Comparison of ENCODE assay signal across 8 cellular contexts in the genomic region with DNA sequence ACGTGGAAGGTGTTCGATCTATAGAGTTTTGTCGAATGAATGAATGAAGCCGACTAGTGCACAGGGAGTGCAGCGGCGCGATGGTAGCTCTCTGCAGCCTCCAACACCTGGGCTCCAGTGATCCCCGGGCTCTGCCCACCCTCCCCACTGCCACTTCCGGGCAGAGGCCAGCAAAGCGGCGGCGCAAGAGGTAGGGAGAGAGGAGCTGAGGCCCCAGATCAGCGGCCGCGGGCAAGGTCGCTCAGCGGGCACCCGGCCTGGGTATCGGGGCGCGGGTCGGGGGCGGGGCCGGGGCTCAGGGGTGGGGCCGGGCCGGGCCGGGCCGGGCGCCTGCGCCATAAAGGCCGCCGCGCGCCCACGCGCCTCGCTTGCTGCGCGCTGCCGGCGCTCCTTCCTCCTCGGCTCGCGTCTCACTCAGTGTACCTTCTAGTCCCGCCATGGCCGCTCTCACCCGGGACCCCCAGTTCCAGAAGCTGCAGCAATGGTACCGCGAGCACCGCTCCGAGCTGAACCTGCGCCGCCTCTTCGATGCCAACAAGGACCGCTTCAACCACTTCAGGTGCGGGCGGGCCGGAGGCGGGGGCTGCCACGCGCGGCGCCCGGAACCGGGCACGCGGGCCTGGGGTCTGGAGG. TPM values are rescaled to one million over a fixed set of nuclear protein-coding genes. Genes with fewer than 3 reads are reported as not detected.
DNase-seq lines count a peak whose midpoint lies in the region; ATAC-seq and TF ChIP-seq lines count a peak whose summit lies in the region.

A gene (plus strand): TSS at position 367 of the 633 bp plus-strand sequence. CDS start 71 bp downstream, at position 438.

- in situ Hi-C loops in ACHN (cut with HindIII; ENCODE audit: low pct_ligation_motif_present, low pct_unique_long_range_greater_than_20kb, low sequenced_read_pairs): no loop called here

- TF ChIP-seq CTCF in liver (IDR thresholded peaks at IDR 0.05; ENCODE audit: low read depth, low read length, missing input control): no peak

- TF ChIP-seq RAD21 in liver (IDR thresholded peaks at IDR 0.05): no peak

- peak within 1 kb of the TSS; percentile 73 to 81 for H3K27ac ChIP-seq in liver (ENCODE audit: low read depth in 1 of 2, low read length in 2 of 2)

- H3K36me3 ChIP-seq in liver (ENCODE audit: control insufficient read depth in 4 of 4, insufficient read depth in 3 of 4, low read depth in 1 of 4, low read length in 3 of 4): peaks cover 2 to 13% (median 9%) of the 10 kb centered on the region in 4 donors

- no peaks in the 10 kb centered on the region for H3K27me3 ChIP-seq in liver (ENCODE audit: control insufficient read depth in 4 of 4, insufficient read depth in 4 of 4, low read length in 3 of 4)

- DNase-seq in ACHN: peak; percentile 55
- peak; percentile 87 for DNase-seq in NCI-H69 (lab: John Stamatoyannopoulos, UW)
- peak; percentile 56 to 58 for DNase-seq in activated CD4-positive, alpha-beta T cell treated with anti-CD3 and anti-CD28 coated beads, Interleukin-2, amount 50 U/mL, for 24 hours (ENCODE audit: low read depth in 1 of 2, low spot score in 1 of 2)
- peak; percentile 57 for DNase-seq in dermis blood vessel endothelial cell
- DNase-seq in stimulated activated CD4-positive, alpha-beta T cell treated with anti-CD3 and anti-CD28 coated beads, Interleukin-2, amount 100 ng/mL, for 48 hours: peak; percentile 61 to 74

- WGBS in liver: under 1% methylated on average over 67 of the region's 67 CpGs

- ATAC-seq in GM19023 (IDR thresholded peaks at IDR 0.05; ENCODE audit: unreplicated experiment) (peak; percentile 74), HG03196 (IDR thresholded peaks at IDR 0.05; ENCODE audit: unreplicated experiment) (peak; percentile 75)

- H3K4me1 ChIP-seq in liver (ENCODE audit: control insufficient read depth in 4 of 4, insufficient read depth in 4 of 4, low read length in 3 of 4): peaks cover 11 to 42% (median 23%) of the 10 kb centered on the region in 4 donors

- peak within 1 kb of the TSS; percentile 75 to 90 (median 85) for H3K4me3 ChIP-seq in liver (ENCODE audit: low read depth in 1 of 3, low read length in 3 of 3)

- H3K9me3 ChIP-seq in liver (ENCODE audit: control insufficient read depth in 4 of 4, low read length in 3 of 4): no peaks in the 10 kb centered on the region

- peak within 1 kb of the TSS; percentile 46 to 95 for H3K9ac ChIP-seq in liver (ENCODE audit: low read depth in 1 of 2, low read length in 2 of 2)

TF ChIP-seq in liver, 16 proteins besides CTCF, POLR2A, EP300 and RAD21:
- TF ChIP-seq, protein P1, sequence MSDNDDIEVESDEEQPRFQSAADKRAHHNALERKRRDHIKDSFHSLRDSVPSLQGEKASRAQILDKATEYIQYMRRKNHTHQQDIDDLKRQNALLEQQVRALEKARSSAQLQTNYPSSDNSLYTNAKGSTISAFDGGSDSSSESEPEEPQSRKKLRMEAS (IDR thresholded peaks at IDR 0.05): no peak
- no peak for TF ChIP-seq NR2F2 (IDR thresholded peaks at IDR 0.05)
- TF ChIP-seq FOXA1 (IDR thresholded peaks at IDR 0.05): no peak
- no peak for TF ChIP-seq RXRA (IDR thresholded peaks at IDR 0.05)
- no peak for TF ChIP-seq FOXA2 (IDR thresholded peaks at IDR 0.05)
- TF ChIP-seq HNF4A (conservative IDR thresholded peaks at IDR 0.05): no peak
- TF ChIP-seq, protein P2, sequence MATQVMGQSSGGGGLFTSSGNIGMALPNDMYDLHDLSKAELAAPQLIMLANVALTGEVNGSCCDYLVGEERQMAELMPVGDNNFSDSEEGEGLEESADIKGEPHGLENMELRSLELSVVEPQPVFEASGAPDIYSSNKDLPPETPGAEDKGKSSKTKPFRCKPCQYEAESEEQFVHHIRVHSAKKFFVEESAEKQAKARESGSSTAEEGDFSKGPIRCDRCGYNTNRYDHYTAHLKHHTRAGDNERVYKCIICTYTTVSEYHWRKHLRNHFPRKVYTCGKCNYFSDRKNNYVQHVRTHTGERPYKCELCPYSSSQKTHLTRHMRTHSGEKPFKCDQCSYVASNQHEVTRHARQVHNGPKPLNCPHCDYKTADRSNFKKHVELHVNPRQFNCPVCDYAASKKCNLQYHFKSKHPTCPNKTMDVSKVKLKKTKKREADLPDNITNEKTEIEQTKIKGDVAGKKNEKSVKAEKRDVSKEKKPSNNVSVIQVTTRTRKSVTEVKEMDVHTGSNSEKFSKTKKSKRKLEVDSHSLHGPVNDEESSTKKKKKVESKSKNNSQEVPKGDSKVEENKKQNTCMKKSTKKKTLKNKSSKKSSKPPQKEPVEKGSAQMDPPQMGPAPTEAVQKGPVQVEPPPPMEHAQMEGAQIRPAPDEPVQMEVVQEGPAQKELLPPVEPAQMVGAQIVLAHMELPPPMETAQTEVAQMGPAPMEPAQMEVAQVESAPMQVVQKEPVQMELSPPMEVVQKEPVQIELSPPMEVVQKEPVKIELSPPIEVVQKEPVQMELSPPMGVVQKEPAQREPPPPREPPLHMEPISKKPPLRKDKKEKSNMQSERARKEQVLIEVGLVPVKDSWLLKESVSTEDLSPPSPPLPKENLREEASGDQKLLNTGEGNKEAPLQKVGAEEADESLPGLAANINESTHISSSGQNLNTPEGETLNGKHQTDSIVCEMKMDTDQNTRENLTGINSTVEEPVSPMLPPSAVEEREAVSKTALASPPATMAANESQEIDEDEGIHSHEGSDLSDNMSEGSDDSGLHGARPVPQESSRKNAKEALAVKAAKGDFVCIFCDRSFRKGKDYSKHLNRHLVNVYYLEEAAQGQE (IDR thresholded peaks at IDR 0.05): no peak
- TF ChIP-seq HNF4G (IDR thresholded peaks at IDR 0.05): no peak
- TF ChIP-seq, protein P3, sequence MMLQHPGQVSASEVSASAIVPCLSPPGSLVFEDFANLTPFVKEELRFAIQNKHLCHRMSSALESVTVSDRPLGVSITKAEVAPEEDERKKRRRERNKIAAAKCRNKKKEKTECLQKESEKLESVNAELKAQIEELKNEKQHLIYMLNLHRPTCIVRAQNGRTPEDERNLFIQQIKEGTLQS (IDR thresholded peaks at IDR 0.05): no peak
- TF ChIP-seq, protein P4, sequence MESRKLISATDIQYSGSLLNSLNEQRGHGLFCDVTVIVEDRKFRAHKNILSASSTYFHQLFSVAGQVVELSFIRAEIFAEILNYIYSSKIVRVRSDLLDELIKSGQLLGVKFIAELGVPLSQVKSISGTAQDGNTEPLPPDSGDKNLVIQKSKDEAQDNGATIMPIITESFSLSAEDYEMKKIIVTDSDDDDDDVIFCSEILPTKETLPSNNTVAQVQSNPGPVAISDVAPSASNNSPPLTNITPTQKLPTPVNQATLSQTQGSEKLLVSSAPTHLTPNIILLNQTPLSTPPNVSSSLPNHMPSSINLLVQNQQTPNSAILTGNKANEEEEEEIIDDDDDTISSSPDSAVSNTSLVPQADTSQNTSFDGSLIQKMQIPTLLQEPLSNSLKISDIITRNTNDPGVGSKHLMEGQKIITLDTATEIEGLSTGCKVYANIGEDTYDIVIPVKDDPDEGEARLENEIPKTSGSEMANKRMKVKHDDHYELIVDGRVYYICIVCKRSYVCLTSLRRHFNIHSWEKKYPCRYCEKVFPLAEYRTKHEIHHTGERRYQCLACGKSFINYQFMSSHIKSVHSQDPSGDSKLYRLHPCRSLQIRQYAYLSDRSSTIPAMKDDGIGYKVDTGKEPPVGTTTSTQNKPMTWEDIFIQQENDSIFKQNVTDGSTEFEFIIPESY (IDR thresholded peaks at IDR 0.05): no peak
- TF ChIP-seq EGR1 (IDR thresholded peaks at IDR 0.05; ENCODE audit: low read depth in 2 of 2): no peak
- no peak for TF ChIP-seq GABPA (IDR thresholded peaks at IDR 0.05 in 1 of 2, conservative IDR thresholded peaks at IDR 0.05 in 1 of 2)
- TF ChIP-seq TAF1 (conservative IDR thresholded peaks at IDR 0.05): no peak

RNA-seq across cellular contexts. Expression of the gene that starts here (rescaled TPM):
- total RNA-seq in dermis blood vessel endothelial cell (128 and 344 TPM in 2 replicates), liver (100 to 1,000 TPM in 1 of 2 donors, 10 to 100 TPM in 1; 61.8 to 182 TPM)
- 100 to 1,000 TPM; 133 to 191 TPM for polyA plus RNA-seq in liver

Comparison
In these comparisons a context has a peak if more than half of its experiments do, and no peak if none do; other contexts are left out.
1. Peak in every context shown above with its lines: DNase-seq, ATAC-seq, H3K4me3 ChIP-seq and H3K27ac ChIP-seq.